ENCODE assay signal across 8 cellular contexts in genomic region chr6:34792605-34793500, GRCh38. TPM values are rescaled to one million over a fixed set of nuclear protein-coding genes. Genes with fewer than 3 reads are reported as not detected.
DNase-seq lines count a peak whose midpoint lies in the region; ATAC-seq, FAIRE-seq and TF ChIP-seq lines count a peak whose summit lies in the region.

No MANE protein-coding gene starts in this region.

- H3K4me3 Mint-ChIP-seq in activated naive CD4-positive, alpha-beta T cell treated with anti-CD3 and anti-CD28 coated beads for 36 hours: peak overlapping the region; percentile 90
- peak overlapping the region; percentile 90 to 98 for H3K4me3 Mint-ChIP-seq in stimulated activated naive B cell treated with anti-CD40 and anti-IgM and Interleukin-4, amounts not matched to agents 10 μg/mL and 1 μg/mL and 100 μg/mL, for 72 hours

- peaks cover 7% of the 10 kb centered on the region for H3K36me3 Mint-ChIP-seq in activated naive CD4-positive, alpha-beta T cell treated with anti-CD3 and anti-CD28 coated beads for 36 hours (ENCODE audit: low read depth)
- peaks cover 3 to 9% of the 10 kb centered on the region in 2 donors for H3K36me3 Mint-ChIP-seq in stimulated activated naive B cell treated with anti-CD40 and anti-IgM and Interleukin-4, amounts not matched to agents 10 μg/mL and 1 μg/mL and 100 μg/mL, for 72 hours

- no peaks in the 10 kb centered on the region for H3K27me3 Mint-ChIP-seq in activated naive CD4-positive, alpha-beta T cell treated with anti-CD3 and anti-CD28 coated beads for 36 hours (ENCODE audit: low read depth)
- no peaks in the 10 kb centered on the region for H3K27me3 Mint-ChIP-seq in stimulated activated naive B cell treated with anti-CD40 and anti-IgM and Interleukin-4, amounts not matched to agents 10 μg/mL and 1 μg/mL and 100 μg/mL, for 72 hours

- peak overlapping the region; percentile 78 to 99 for H3K4me3 ChIP-seq in kidney (ENCODE audit: low read length in 2 of 2)

- TF ChIP-seq CTCF in kidney (IDR thresholded peaks at IDR 0.05; ENCODE audit: borderline replicate concordance, extremely low read depth, insufficient read depth): no peak

- intact Hi-C loops in activated naive CD4-positive, alpha-beta T cell treated with anti-CD3 and anti-CD28 coated beads for 36 hours (cut with micrococcal nuclease): loop anchor here (1.0 to 2.0 kb wide), 5 partner anchors 18 to 120 kb away; partner anchors contain the start of genes ILRUN, SNRPC and TAF11
- intact Hi-C loops in kidney (cut with DNase I): no loop called here

- peak overlapping the region; percentile 60 to 67 for H3K9ac ChIP-seq in kidney (ENCODE audit: low read length in 2 of 2)

- peak overlapping the region; percentile 78 for H3K27ac Mint-ChIP-seq in activated naive CD4-positive, alpha-beta T cell treated with anti-CD3 and anti-CD28 coated beads for 36 hours
- H3K27ac Mint-ChIP-seq in stimulated activated naive B cell treated with anti-CD40 and anti-IgM and Interleukin-4, amounts not matched to agents 10 μg/mL and 1 μg/mL and 100 μg/mL, for 72 hours: peak overlapping the region; percentile 96

- no peaks in the 10 kb centered on the region for H3K9me3 Mint-ChIP-seq in activated naive CD4-positive, alpha-beta T cell treated with anti-CD3 and anti-CD28 coated beads for 36 hours
- no peaks in the 10 kb centered on the region for H3K9me3 Mint-ChIP-seq in stimulated activated naive B cell treated with anti-CD40 and anti-IgM and Interleukin-4, amounts not matched to agents 10 μg/mL and 1 μg/mL and 100 μg/mL, for 72 hours

- CTCF ChIA-PET in activated naive CD4-positive, alpha-beta T cell treated with anti-CD3 and anti-CD28 coated beads for 36 hours (lab: Charles Lee): interaction anchor here (1.3 to 1.6 kb wide), 3 partner anchors 12 to 136 kb away, joined by 3 to 6 read pairs (median 6); partner anchors contain the start of gene TAF11

- DNase-seq in activated naive CD4-positive, alpha-beta T cell treated with anti-CD3 and anti-CD28 coated beads for 36 hours: peak; percentile 52
- DNase-seq in activated naive CD4-positive, alpha-beta T cell treated with Interleukin-2 at 50 U/mL for 16 hours: no peak
- DNase-seq in SIG-M5 treated with dmso at 0.1 percent for 504 hours (lab: John Stamatoyannopoulos, UW; ENCODE audit: unreplicated experiment): peak; percentile 82
- peak; percentile 23 for DNase-seq in cerebellum (ENCODE audit: low spot score)
- DNase-seq in kidney: no peak
- peak; percentile 24 for DNase-seq in stimulated activated naive B cell treated with anti-CD40 and anti-IgM and Interleukin-4, amounts not matched to agents 10 μg/mL and 1 μg/mL and 100 μg/mL, for 72 hours

- H3K4me1 ChIP-seq in kidney (ENCODE audit: control insufficient read depth in 1 of 2, insufficient read depth in 1 of 2, low read depth in 1 of 2, low read length in 2 of 2): peaks cover 0 to 2% of the 10 kb centered on the region in 2 donors

- peak; percentile 6 for ATAC-seq in HG03460 (IDR thresholded peaks at IDR 0.05; ENCODE audit: unreplicated experiment)
- peak; percentile 20 to 44 for ATAC-seq in stimulated activated naive B cell treated with anti-CD40 and anti-IgM and Interleukin-4, amounts not matched to agents 10 μg/mL and 1 μg/mL and 100 μg/mL, for 72 hours (replicated peaks)
- no peak for ATAC-seq in HG03135 (IDR thresholded peaks at IDR 0.05; ENCODE audit: unreplicated experiment)

- no peaks in the 10 kb centered on the region for H3K36me3 ChIP-seq in kidney (ENCODE audit: control insufficient read depth in 1 of 2, insufficient read depth in 2 of 2, low read length in 2 of 2)

- peaks cover 14% of the 10 kb centered on the region for H3K4me1 Mint-ChIP-seq in activated naive CD4-positive, alpha-beta T cell treated with anti-CD3 and anti-CD28 coated beads for 36 hours (ENCODE audit: low read depth)
- H3K4me1 Mint-ChIP-seq in stimulated activated naive B cell treated with anti-CD40 and anti-IgM and Interleukin-4, amounts not matched to agents 10 μg/mL and 1 μg/mL and 100 μg/mL, for 72 hours: peaks cover 16 to 29% of the 10 kb centered on the region in 2 donors

- no peak for FAIRE-seq in kidney (lab: Jason Lieb, UNC)

- peak overlapping the region; percentile 78 to 86 for H3K27ac ChIP-seq in kidney (ENCODE audit: low read depth in 2 of 2, low read length in 2 of 2)

- no peaks in the 10 kb centered on the region for H3K9me3 ChIP-seq in kidney (ENCODE audit: control insufficient read depth in 1 of 2, low read length in 2 of 2)

RNA-seq across cellular contexts. Expression of gene BLTP3A, which starts 1.0 kb away (rescaled TPM):
- total RNA-seq in activated naive CD4-positive, alpha-beta T cell treated with anti-CD3 and anti-CD28 coated beads for 36 hours: 10 to 100 TPM; 17.0 to 17.9 TPM
- 11.8 TPM for total RNA-seq in cerebellum
- 12.4 TPM for total RNA-seq in kidney
- polyA plus RNA-seq in kidney (ENCODE audit: insufficient read depth, low read depth, low replicate concordance): 2.4 TPM

RNA-seq across cellular contexts. Expression of gene SNRPC, which starts 35.5 kb away (rescaled TPM):
- total RNA-seq in activated naive CD4-positive, alpha-beta T cell treated with anti-CD3 and anti-CD28 coated beads for 36 hours: 100 to 1,000 TPM; 168 to 179 TPM
- total RNA-seq in cerebellum: 33.0 TPM
- total RNA-seq in kidney: 66.1 TPM
- 148 TPM for polyA plus RNA-seq in kidney (ENCODE audit: insufficient read depth, low read depth, low replicate concordance)

Comparison
In these comparisons a context has a peak if more than half of its experiments do, and no peak if none do; other contexts are left out.
1. DNase-seq: peak in activated naive CD4-positive, alpha-beta T cell treated with anti-CD3 and anti-CD28 coated beads for 36 hours (single experiment), SIG-M5 treated with dmso at 0.1 percent for 504 hours (single experiment), cerebellum (single experiment) and stimulated activated naive B cell treated with anti-CD40 and anti-IgM and Interleukin-4, amounts not matched to agents 10 μg/mL and 1 μg/mL and 100 μg/mL, for 72 hours (single experiment); none in activated naive CD4-positive, alpha-beta T cell treated with Interleukin-2 at 50 U/mL for 16 hours (single experiment) and kidney (single experiment).